38 cellular contexts compared by ENCODE assay signal in the genomic region with DNA sequence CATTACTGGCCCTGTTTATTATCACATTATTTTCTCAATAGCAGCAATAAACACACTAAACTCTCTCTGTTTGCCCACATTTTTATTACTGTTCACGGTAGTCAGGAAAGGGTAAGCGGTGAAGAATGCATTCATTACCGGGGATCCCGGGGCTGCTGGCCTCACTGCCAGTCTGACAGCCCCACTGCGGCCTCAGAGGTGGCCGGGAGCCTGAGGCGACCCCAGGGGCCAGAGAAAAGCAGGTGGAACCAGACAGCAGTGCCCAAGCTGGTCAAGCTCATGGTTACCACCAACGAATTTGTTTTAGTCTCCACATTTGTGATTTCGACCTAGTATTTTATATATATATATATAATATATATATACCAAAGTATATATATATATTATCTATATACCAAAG.
"Had no signal": no experiment of that assay in that cellular context is flagged by ENCODE, and none has a peak within 500 bp of the region (broad histone marks: within the 10 kb centered on the region; RNA-seq: fewer than 3 reads in every experiment).

No MANE protein-coding gene starts in this region.

- H3K27me3 ChIP-seq: adrenal gland, ascending aorta, body of pancreas, brain microvascular endothelial cell, breast epithelium, cardiac muscle cell had no signal

- H3K4me1 ChIP-seq: adrenal gland, ascending aorta, body of pancreas, breast epithelium had no signal

- H3K9me3 Mint-ChIP-seq: activated naive CD4-positive, alpha-beta T cell treated with anti-CD3 and anti-CD28 coated beads for 36 hours; activated naive CD4-positive, alpha-beta T cell treated with anti-CD3 and anti-CD28 coated beads, Interleukin-2, amount 50 U/mL, for 24 hours; activated naive CD8-positive, alpha-beta T cell treated with anti-CD3 and anti-CD28 coated beads for 36 hours; activated naive CD8-positive, alpha-beta T cell treated with anti-CD3 and anti-CD28 coated beads, Interleukin-2, amount 10 ng/mL, durations not matched to agents 7 days and 5 days; activated naive CD8-positive, alpha-beta T cell treated with anti-CD3 and anti-CD28 coated beads, Interleukin-2, amount 50 U/mL, for 24 hours; activated T-cell treated with anti-CD3 and anti-CD28 coated beads, Interleukin-2, amount 50 U/mL, for 24 hours; activated T-cell treated with anti-CD3 and anti-CD28 coated beads, Interleukin-2, amount 50 U/mL, for 4 hours; activated T-helper 1 cell treated with anti-CD3 and anti-CD28 coated beads, Interleukin-12 subunit alpha, Interleukin-12 subunit beta, Interleukin-2, Interleukin-4 antibody, amounts not matched to agents 30 ng/mL and 10 ng/mL and 1 ng/mL, durations not matched to agents 14 hours and 24 hours and 36 hours; activated T-helper 2 cell treated with anti-CD3 and anti-CD28 coated beads, Interferon-gamma antibody, Interleukin-2, Interleukin-4, amounts not matched to agents 10 μg/mL and 5 μg/mL and 100 μg/mL, durations not matched to agents 14 hours and 24 hours and 36 hours; central memory CD8-positive, alpha-beta T cell had no signal

- H3K4me3 ChIP-seq: adrenal gland, ascending aorta, body of pancreas, breast epithelium, cardiac muscle cell had no signal

- H3K9me3 ChIP-seq: adrenal gland, ascending aorta, body of pancreas, breast epithelium had no signal

- H3K27me3 Mint-ChIP-seq: activated naive CD4-positive, alpha-beta T cell treated with anti-CD3 and anti-CD28 coated beads, Interleukin-2, amount 10 ng/mL, durations not matched to agents 7 days and 5 days; activated naive CD4-positive, alpha-beta T cell treated with anti-CD3 and anti-CD28 coated beads, Interleukin-2, amount 50 U/mL, for 24 hours; activated naive CD8-positive, alpha-beta T cell; activated naive CD8-positive, alpha-beta T cell treated with anti-CD3 and anti-CD28 coated beads for 36 hours; activated naive CD8-positive, alpha-beta T cell treated with anti-CD3 and anti-CD28 coated beads, Interleukin-2, amount 10 ng/mL, durations not matched to agents 7 days and 5 days; activated naive CD8-positive, alpha-beta T cell treated with anti-CD3 and anti-CD28 coated beads, Interleukin-2, amount 50 U/mL, for 24 hours; activated T-cell treated with anti-CD3 and anti-CD28 coated beads, Interleukin-2, amount 50 U/mL, for 24 hours; activated T-helper 17 cell treated with anti-CD3 and anti-CD28 coated beads, Interleukin-2, amount 50 U/mL, for 72 hours; central memory CD8-positive, alpha-beta T cell had no signal

- H3K36me3 ChIP-seq: adrenal gland, ascending aorta, brain microvascular endothelial cell, breast epithelium, cardiac muscle cell had no signal

- FAIRE-seq: bronchial epithelial cell had no signal

- H3K27ac ChIP-seq: adrenal gland, ascending aorta, body of pancreas, brain microvascular endothelial cell, breast epithelium, cardiac muscle cell had no signal

- H3K4me3 Mint-ChIP-seq: activated naive CD4-positive, alpha-beta T cell treated with anti-CD3 and anti-CD28 coated beads for 36 hours; activated naive CD4-positive, alpha-beta T cell treated with anti-CD3 and anti-CD28 coated beads, Interleukin-2, amount 10 ng/mL, durations not matched to agents 7 days and 5 days; activated naive CD4-positive, alpha-beta T cell treated with anti-CD3 and anti-CD28 coated beads, Interleukin-2, amount 50 U/mL, for 24 hours; activated naive CD8-positive, alpha-beta T cell; activated naive CD8-positive, alpha-beta T cell treated with anti-CD3 and anti-CD28 coated beads for 36 hours; activated naive CD8-positive, alpha-beta T cell treated with anti-CD3 and anti-CD28 coated beads, Interleukin-2, amount 10 ng/mL, durations not matched to agents 7 days and 5 days; activated naive CD8-positive, alpha-beta T cell treated with anti-CD3 and anti-CD28 coated beads, Interleukin-2, amount 50 U/mL, for 24 hours; activated T-cell treated with anti-CD3 and anti-CD28 coated beads, Interleukin-2, amount 50 U/mL, for 24 hours; activated T-cell treated with anti-CD3 and anti-CD28 coated beads, Interleukin-2, amount 50 U/mL, for 4 hours; activated T-cell treated with anti-CD3 and anti-CD28 coated beads, Interleukin-2, amount 50 U/mL, for 72 hours; activated T-helper 1 cell treated with anti-CD3 and anti-CD28 coated beads, Interleukin-12 subunit alpha, Interleukin-12 subunit beta, Interleukin-2, Interleukin-4 antibody, amounts not matched to agents 30 ng/mL and 10 ng/mL and 1 ng/mL, durations not matched to agents 14 hours and 24 hours and 36 hours; activated T-helper 17 cell treated with anti-CD3 and anti-CD28 coated beads, Interleukin-2, amount 50 U/mL, for 72 hours; brain; central memory CD8-positive, alpha-beta T cell had no signal

- H3K4me1 Mint-ChIP-seq: activated naive CD4-positive, alpha-beta T cell treated with anti-CD3 and anti-CD28 coated beads, Interleukin-2, amount 10 ng/mL, durations not matched to agents 7 days and 5 days; activated naive CD4-positive, alpha-beta T cell treated with anti-CD3 and anti-CD28 coated beads, Interleukin-2, amount 50 U/mL, for 24 hours; activated naive CD8-positive, alpha-beta T cell treated with anti-CD3 and anti-CD28 coated beads for 36 hours; activated naive CD8-positive, alpha-beta T cell treated with anti-CD3 and anti-CD28 coated beads, Interleukin-2, amount 10 ng/mL, durations not matched to agents 7 days and 5 days; activated naive CD8-positive, alpha-beta T cell treated with anti-CD3 and anti-CD28 coated beads, Interleukin-2, amount 50 U/mL, for 24 hours; activated T-helper 17 cell treated with anti-CD3 and anti-CD28 coated beads, Interleukin-2, amount 50 U/mL, for 72 hours; brain; central memory CD8-positive, alpha-beta T cell had no signal

- DNase-seq: activated effector memory CD4-positive, alpha-beta T cell treated with anti-CD3 and anti-CD28 coated beads, Interleukin-2, amount 50 U/mL, for 16 hours; activated effector memory CD4-positive, alpha-beta T cell treated with Interleukin-2 at 50 U/mL for 16 hours; activated gamma-delta T cell; activated gamma-delta T cell treated with Interleukin-2 at 50 U/mL for 16 hours; activated naive CD4-positive, alpha-beta T cell; activated naive CD4-positive, alpha-beta T cell treated with anti-CD3 and anti-CD28 coated beads for 36 hours; activated naive CD4-positive, alpha-beta T cell treated with anti-CD3 and anti-CD28 coated beads, Interleukin-2, amount 10 ng/mL, durations not matched to agents 7 days and 5 days; activated naive CD4-positive, alpha-beta T cell treated with anti-CD3 and anti-CD28 coated beads, Interleukin-2, amount 50 U/mL, for 16 hours; activated naive CD4-positive, alpha-beta T cell treated with Interleukin-2 at 50 U/mL for 16 hours; activated naive CD8-positive, alpha-beta T cell treated with anti-CD3 and anti-CD28 coated beads for 36 hours; activated naive CD8-positive, alpha-beta T cell treated with anti-CD3 and anti-CD28 coated beads, Interleukin-2, amount 10 ng/mL, durations not matched to agents 7 days and 5 days; activated naive CD8-positive, alpha-beta T cell treated with anti-CD3 and anti-CD28 coated beads, Interleukin-2, amount 50 U/mL, for 24 hours; activated T-cell treated with anti-CD3 and anti-CD28 coated beads, Interleukin-2, amount 50 U/mL, for 1 hour; activated T-cell treated with anti-CD3 and anti-CD28 coated beads, Interleukin-2, amount 50 U/mL, for 24 hours; activated T-cell treated with anti-CD3 and anti-CD28 coated beads, Interleukin-2, amount 50 U/mL, for 4 hours; activated T-cell treated with anti-CD3 and anti-CD28 coated beads, Interleukin-2, amount 50 U/mL, for 48 hours; activated T-cell treated with anti-CD3 and anti-CD28 coated beads, Interleukin-2, amount 50 U/mL, for 72 hours; adrenal gland; amniotic stem cell; amygdala; anterior cingulate cortex; aorta; body of pancreas; brain microvascular endothelial cell; central memory CD4-positive, alpha-beta T cell; cerebellar nuclear complex had no signal

- H3K27ac Mint-ChIP-seq: activated naive CD4-positive, alpha-beta T cell treated with anti-CD3 and anti-CD28 coated beads for 36 hours; activated naive CD4-positive, alpha-beta T cell treated with anti-CD3 and anti-CD28 coated beads, Interleukin-2, amount 10 ng/mL, durations not matched to agents 7 days and 5 days; activated naive CD4-positive, alpha-beta T cell treated with anti-CD3 and anti-CD28 coated beads, Interleukin-2, amount 50 U/mL, for 24 hours; activated naive CD4-positive, alpha-beta T cell treated with anti-CD3 and anti-CD28 coated beads, Interleukin-2, amount 50 U/mL, for 72 hours; activated naive CD8-positive, alpha-beta T cell; activated naive CD8-positive, alpha-beta T cell treated with anti-CD3 and anti-CD28 coated beads for 36 hours; activated naive CD8-positive, alpha-beta T cell treated with anti-CD3 and anti-CD28 coated beads, Interleukin-2, amount 10 ng/mL, durations not matched to agents 7 days and 5 days; activated naive CD8-positive, alpha-beta T cell treated with anti-CD3 and anti-CD28 coated beads, Interleukin-2, amount 50 U/mL, for 24 hours; activated T-cell treated with anti-CD3 and anti-CD28 coated beads, Interleukin-2, amount 50 U/mL, for 24 hours; activated T-cell treated with anti-CD3 and anti-CD28 coated beads, Interleukin-2, amount 50 U/mL, for 72 hours; activated T-helper 1 cell treated with anti-CD3 and anti-CD28 coated beads, Interleukin-12 subunit alpha, Interleukin-12 subunit beta, Interleukin-2, Interleukin-4 antibody, amounts not matched to agents 30 ng/mL and 10 ng/mL and 1 ng/mL, durations not matched to agents 14 hours and 24 hours and 36 hours; activated T-helper 17 cell treated with anti-CD3 and anti-CD28 coated beads, Interleukin-2, amount 50 U/mL, for 72 hours; activated T-helper 2 cell treated with anti-CD3 and anti-CD28 coated beads, Interferon-gamma antibody, Interleukin-2, Interleukin-4, amounts not matched to agents 10 μg/mL and 5 μg/mL and 100 μg/mL, durations not matched to agents 14 hours and 24 hours and 36 hours had no signal

- H3K36me3 Mint-ChIP-seq: activated naive CD4-positive, alpha-beta T cell treated with anti-CD3 and anti-CD28 coated beads, Interleukin-2, amount 10 ng/mL, durations not matched to agents 7 days and 5 days; activated naive CD4-positive, alpha-beta T cell treated with anti-CD3 and anti-CD28 coated beads, Interleukin-2, amount 50 U/mL, for 24 hours; activated naive CD4-positive, alpha-beta T cell treated with anti-CD3 and anti-CD28 coated beads, Interleukin-2, amount 50 U/mL, for 72 hours; activated naive CD8-positive, alpha-beta T cell; activated naive CD8-positive, alpha-beta T cell treated with anti-CD3 and anti-CD28 coated beads for 36 hours; activated naive CD8-positive, alpha-beta T cell treated with anti-CD3 and anti-CD28 coated beads, Interleukin-2, amount 10 ng/mL, durations not matched to agents 7 days and 5 days; brain had no signal
